Comparison of ENCODE assay signal across 13 cellular contexts in the genomic region with DNA sequence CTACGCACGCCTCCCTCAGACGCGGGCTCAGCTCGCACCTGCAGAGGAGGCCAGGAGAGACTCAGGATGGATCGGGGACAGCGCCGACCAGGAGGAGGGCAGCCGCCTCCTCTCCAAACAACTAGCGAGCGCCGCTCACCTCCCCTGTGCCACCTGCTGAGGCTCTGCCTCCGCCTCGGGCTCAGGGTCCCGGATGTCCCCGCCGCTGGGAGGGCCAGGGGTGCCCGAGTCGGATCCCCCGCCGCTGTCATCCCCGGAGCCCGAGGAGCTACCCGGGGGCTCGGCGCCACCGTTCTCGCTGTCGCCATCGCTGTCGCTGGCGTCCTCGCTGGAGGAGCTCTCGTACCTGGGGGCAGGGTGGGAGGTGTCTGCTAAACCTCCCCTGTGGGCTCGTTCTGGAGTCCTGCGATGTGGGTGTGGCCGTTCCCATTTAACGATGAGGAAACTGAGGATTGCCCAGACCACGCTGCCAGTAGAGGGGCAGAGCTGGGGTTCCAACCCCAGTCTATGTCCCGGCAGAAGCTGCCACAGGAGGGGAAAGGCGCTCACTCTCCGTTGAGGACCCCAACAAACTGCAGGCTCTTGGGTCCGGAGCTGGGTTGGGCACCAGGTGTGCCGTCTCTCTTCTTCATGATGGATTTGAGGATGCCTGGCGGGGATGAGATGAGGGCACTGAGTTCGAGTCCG. TPM values are rescaled to one million over a fixed set of nuclear protein-coding genes. Genes with fewer than 3 reads are reported as not detected.
DNase-seq lines count a peak whose midpoint lies in the region; ATAC-seq and TF ChIP-seq lines count a peak whose summit lies in the region.
"Had no signal": no experiment of that assay in that cellular context is flagged by ENCODE, and none has a peak within 500 bp of the region (broad histone marks: within the 10 kb centered on the region; RNA-seq: fewer than 3 reads in every experiment).

No MANE protein-coding gene starts in this region.

- no peaks in the 10 kb centered on the region for H3K79me2 ChIP-seq in GM23338 (replicated peaks; ENCODE audit: insufficient read depth)

- no peak overlapping the region for H3K27ac Mint-ChIP-seq in CD8-positive, alpha-beta T cell
- H3K27ac Mint-ChIP-seq in GM23338, result no peak overlapping the region
- no peak overlapping the region for H3K27ac Mint-ChIP-seq in activated T-cell treated with anti-CD3 and anti-CD28 coated beads, Interleukin-2, amount 50 U/mL, for 24 hours

- CTCF ChIA-PET in CD8-positive, alpha-beta T cell (lab: Charles Lee), result interaction anchor here (1.2 to 3.0 kb wide), 4 partner anchors 10 to 246 kb away, joined by 3 to 11 read pairs (median 6); no protein-coding TSS in a partner anchor

- H3K27me3 ChIP-seq in CD8-positive, alpha-beta T cell (ENCODE audit: insufficient read depth, low read length), result no peaks in the 10 kb centered on the region
- peaks cover 47% of the 10 kb centered on the region for H3K27me3 ChIP-seq in GM23338 (ENCODE audit: insufficient read depth)
- peaks cover 24% of the 10 kb centered on the region for H3K27me3 ChIP-seq in WERI-Rb-1 (ENCODE audit: insufficient read depth, low read depth, severe bottlenecking)

- H3K36me3 ChIP-seq in CD8-positive, alpha-beta T cell (ENCODE audit: insufficient read depth, low read length), result no peaks in the 10 kb centered on the region
- H3K36me3 ChIP-seq in GM23338 (ENCODE audit: insufficient read depth) (no peaks in the 10 kb centered on the region), WERI-Rb-1 (no peaks in the 10 kb centered on the region)
- H3K36me3 ChIP-seq: cardiac muscle cell had no signal

- H3K4me1 Mint-ChIP-seq in CD8-positive, alpha-beta T cell (ENCODE audit: low read depth), result peaks cover 4% of the 10 kb centered on the region
- peaks cover 10% of the 10 kb centered on the region for H3K4me1 Mint-ChIP-seq in GM23338
- peaks cover 10% of the 10 kb centered on the region for H3K4me1 Mint-ChIP-seq in activated T-cell treated with anti-CD3 and anti-CD28 coated beads, Interleukin-2, amount 50 U/mL, for 24 hours (ENCODE audit: low read depth)

- H3K27me3 Mint-ChIP-seq in CD8-positive, alpha-beta T cell (ENCODE audit: low read depth), result peaks cover 23% of the 10 kb centered on the region
- peaks cover 54% of the 10 kb centered on the region for H3K27me3 Mint-ChIP-seq in GM23338 (ENCODE audit: insufficient read depth, low read depth, poor library complexity)
- peaks cover 39% of the 10 kb centered on the region for H3K27me3 Mint-ChIP-seq in activated T-cell treated with anti-CD3 and anti-CD28 coated beads, Interleukin-2, amount 50 U/mL, for 24 hours

- no peak for DNase-seq in CD8-positive, alpha-beta T cell
- DNase-seq in GM23338 (ENCODE audit: low spot score) (peak; percentile 75), WERI-Rb-1 (no peak), left kidney (ENCODE audit: low read depth, low spot score) (peak; percentile 54)
- DNase-seq in stimulated activated CD4-positive, alpha-beta T cell treated with anti-CD3 and anti-CD28 coated beads, Interleukin-1b, Interleukin-23, amount 100 ng/mL, for 48 hours, result no peak
- no peak for DNase-seq in activated T-cell treated with anti-CD3 and anti-CD28 coated beads, Interleukin-2, amount 50 U/mL, for 24 hours
- DNase-seq: Karpas-422; NK-92 treated with Interleukin-12 subunit alpha and Interleukin-12 subunit beta, amount 100 ng/mL, for 24 hours; small intestine; T1000 had no signal

- H3K27ac ChIP-seq in CD8-positive, alpha-beta T cell (ENCODE audit: low read depth, low read length), result no peak overlapping the region
- no peak overlapping the region for H3K27ac ChIP-seq in GM23338 (ENCODE audit: low read depth)
- H3K27ac ChIP-seq in WERI-Rb-1, result no peak overlapping the region
- H3K27ac ChIP-seq: cardiac muscle cell had no signal

- no peaks in the 10 kb centered on the region for H3K9me3 Mint-ChIP-seq in CD8-positive, alpha-beta T cell
- no peaks in the 10 kb centered on the region for H3K9me3 Mint-ChIP-seq in GM23338
- no peaks in the 10 kb centered on the region for H3K9me3 Mint-ChIP-seq in activated T-cell treated with anti-CD3 and anti-CD28 coated beads, Interleukin-2, amount 50 U/mL, for 24 hours

- no peaks in the 10 kb centered on the region for H3K9me2 ChIP-seq in GM23338 (ENCODE audit: insufficient read depth)

- H3K4me3 ChIP-seq in CD8-positive, alpha-beta T cell (ENCODE audit: low read depth, low read length), result no peak overlapping the region
- peak overlapping the region; percentile 68 for H3K4me3 ChIP-seq in GM23338
- peak overlapping the region; percentile 38 for H3K4me3 ChIP-seq in WERI-Rb-1 (ENCODE audit: low read depth, low read length)

- peaks cover 10% of the 10 kb centered on the region for H3F3A ChIP-seq in GM23338 (replicated peaks; ENCODE audit: low read depth)

- no peak for TF ChIP-seq CTCF in CD8-positive, alpha-beta T cell (IDR thresholded peaks at IDR 0.05)
- TF ChIP-seq CTCF in GM23338 (conservative IDR thresholded peaks at IDR 0.05; ENCODE audit: low read depth in 2 of 2) (no peak), WERI-Rb-1 (IDR thresholded peaks at IDR 0.05; ENCODE audit: low read depth, low read length) (no peak)

- H3K36me3 Mint-ChIP-seq in CD8-positive, alpha-beta T cell, result no peaks in the 10 kb centered on the region
- no peaks in the 10 kb centered on the region for H3K36me3 Mint-ChIP-seq in GM23338 (ENCODE audit: low read depth)
- H3K36me3 Mint-ChIP-seq in activated T-cell treated with anti-CD3 and anti-CD28 coated beads, Interleukin-2, amount 50 U/mL, for 24 hours (ENCODE audit: low read depth), result no peaks in the 10 kb centered on the region

- no peak for ATAC-seq in CD8-positive, alpha-beta T cell
- peak; percentile 55 for ATAC-seq in GM23338
- ATAC-seq in HG03095 (IDR thresholded peaks at IDR 0.05; ENCODE audit: unreplicated experiment), result no peak
- no peak for ATAC-seq in GM19452 (IDR thresholded peaks at IDR 0.05; ENCODE audit: unreplicated experiment)

- H3K4me3 Mint-ChIP-seq in CD8-positive, alpha-beta T cell, result peak overlapping the region; percentile 42
- H3K4me3 Mint-ChIP-seq in GM23338, result peak overlapping the region; percentile 73
- H3K4me3 Mint-ChIP-seq in activated T-cell treated with anti-CD3 and anti-CD28 coated beads, Interleukin-2, amount 50 U/mL, for 24 hours, result no peak overlapping the region

- intact Hi-C loops in CD8-positive, alpha-beta T cell (cut with DNase I, micrococcal nuclease), result no loop called here

- peak overlapping the region; percentile 59 for H2AFZ ChIP-seq in GM23338

- H3K4me1 ChIP-seq in CD8-positive, alpha-beta T cell (ENCODE audit: insufficient read depth, low read length), result peaks cover 6% of the 10 kb centered on the region
- H3K4me1 ChIP-seq in GM23338 (ENCODE audit: insufficient read depth), result peaks cover 12% of the 10 kb centered on the region

- POLR2A ChIA-PET in CD8-positive, alpha-beta T cell (lab: Charles Lee), result no interaction called here

- H4K20me1 ChIP-seq in GM23338 (replicated peaks; ENCODE audit: insufficient read depth), result no peaks in the 10 kb centered on the region

- no peaks in the 10 kb centered on the region for H3K9me3 ChIP-seq in CD8-positive, alpha-beta T cell (ENCODE audit: low read length)
- H3K9me3 ChIP-seq in WERI-Rb-1 (ENCODE audit: severe bottlenecking), result no peaks in the 10 kb centered on the region

- H3K4me2 ChIP-seq in GM23338, result peak overlapping the region; percentile 91

TF ChIP-seq in GM23338, 12 proteins besides CTCF, POLR2A, EP300 and RAD21 (continues in another document):
- no peak for TF ChIP-seq EZH2phosphoT487 (IDR thresholded peaks at IDR 0.05; ENCODE audit: unreplicated experiment)
- TF ChIP-seq, protein P1, sequence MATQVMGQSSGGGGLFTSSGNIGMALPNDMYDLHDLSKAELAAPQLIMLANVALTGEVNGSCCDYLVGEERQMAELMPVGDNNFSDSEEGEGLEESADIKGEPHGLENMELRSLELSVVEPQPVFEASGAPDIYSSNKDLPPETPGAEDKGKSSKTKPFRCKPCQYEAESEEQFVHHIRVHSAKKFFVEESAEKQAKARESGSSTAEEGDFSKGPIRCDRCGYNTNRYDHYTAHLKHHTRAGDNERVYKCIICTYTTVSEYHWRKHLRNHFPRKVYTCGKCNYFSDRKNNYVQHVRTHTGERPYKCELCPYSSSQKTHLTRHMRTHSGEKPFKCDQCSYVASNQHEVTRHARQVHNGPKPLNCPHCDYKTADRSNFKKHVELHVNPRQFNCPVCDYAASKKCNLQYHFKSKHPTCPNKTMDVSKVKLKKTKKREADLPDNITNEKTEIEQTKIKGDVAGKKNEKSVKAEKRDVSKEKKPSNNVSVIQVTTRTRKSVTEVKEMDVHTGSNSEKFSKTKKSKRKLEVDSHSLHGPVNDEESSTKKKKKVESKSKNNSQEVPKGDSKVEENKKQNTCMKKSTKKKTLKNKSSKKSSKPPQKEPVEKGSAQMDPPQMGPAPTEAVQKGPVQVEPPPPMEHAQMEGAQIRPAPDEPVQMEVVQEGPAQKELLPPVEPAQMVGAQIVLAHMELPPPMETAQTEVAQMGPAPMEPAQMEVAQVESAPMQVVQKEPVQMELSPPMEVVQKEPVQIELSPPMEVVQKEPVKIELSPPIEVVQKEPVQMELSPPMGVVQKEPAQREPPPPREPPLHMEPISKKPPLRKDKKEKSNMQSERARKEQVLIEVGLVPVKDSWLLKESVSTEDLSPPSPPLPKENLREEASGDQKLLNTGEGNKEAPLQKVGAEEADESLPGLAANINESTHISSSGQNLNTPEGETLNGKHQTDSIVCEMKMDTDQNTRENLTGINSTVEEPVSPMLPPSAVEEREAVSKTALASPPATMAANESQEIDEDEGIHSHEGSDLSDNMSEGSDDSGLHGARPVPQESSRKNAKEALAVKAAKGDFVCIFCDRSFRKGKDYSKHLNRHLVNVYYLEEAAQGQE (IDR thresholded peaks at IDR 0.05; ENCODE audit: unreplicated experiment), result no peak
- TF ChIP-seq EZH2 (IDR thresholded peaks at IDR 0.05; ENCODE audit: low read depth, unreplicated experiment), result peak; percentile 50

RNA-seq across cellular contexts. Expression of a gene that starts 9.1 kb away (rescaled TPM):
- 1 to 10 TPM in 1 of 2 experiments, under 1 TPM in 1; 0.78 to 1.4 TPM for total RNA-seq in CD8-positive, alpha-beta T cell
- total RNA-seq in GM23338 (2014; rRNA removed; shearing (Covaris generic)), result 8.7 and 9.3 TPM in 2 replicates
- 2.0 and 2.2 TPM in 2 replicates for polyA plus RNA-seq in GM23338 (2016; fragmentation: Nextera tagmentation; extraction: Ambion mirVana)

RNA-seq across cellular contexts. Expression of a gene that starts 12.6 kb away (rescaled TPM):
- total RNA-seq in CD8-positive, alpha-beta T cell, result 1,000 to 10,000 TPM; 3,224 to 3,257 TPM
- total RNA-seq in GM23338 (2014; rRNA removed; shearing (Covaris generic)), result 151 and 174 TPM in 2 replicates
- 1,790 and 2,003 TPM in 2 replicates for polyA plus RNA-seq in GM23338 (2016; fragmentation: Nextera tagmentation; extraction: Ambion mirVana)

RNA-seq across cellular contexts. Expression of a gene that starts 12.7 kb away (rescaled TPM):
- total RNA-seq in CD8-positive, alpha-beta T cell, result 10 to 100 TPM; 19.8 to 28.9 TPM
- total RNA-seq in GM23338 (2014; rRNA removed; shearing (Covaris generic)), result 35.1 and 38.3 TPM in 2 replicates
- 344 and 364 TPM in 2 replicates for polyA plus RNA-seq in GM23338 (2016; fragmentation: Nextera tagmentation; extraction: Ambion mirVana)

RNA-seq across cellular contexts. Expression of a gene that starts 25.8 kb away (rescaled TPM):
- total RNA-seq in CD8-positive, alpha-beta T cell, result 10 to 100 TPM; 15.7 to 19.1 TPM
- total RNA-seq in GM23338 (2014; rRNA removed; shearing (Covaris generic)), result 84.9 and 124 TPM in 2 replicates
- polyA plus RNA-seq in GM23338 (2016; fragmentation: Nextera tagmentation; extraction: Ambion mirVana), result 87.0 and 90.0 TPM in 2 replicates

RNA-seq across cellular contexts. Expression of a gene that starts 30.0 kb away (rescaled TPM):
- not detected for total RNA-seq in CD8-positive, alpha-beta T cell
- total RNA-seq in GM23338 (2014; rRNA removed; shearing (Covaris generic)), result 1.4 and 2.2 TPM in 2 replicates
- 1.9 and 2.1 TPM in 2 replicates for polyA plus RNA-seq in GM23338 (2016; fragmentation: Nextera tagmentation; extraction: Ambion mirVana)

Comparison
In these comparisons a context has a peak if more than half of its experiments do, and no peak if none do; other contexts are left out.
1. DNase-seq: peak in GM23338 (single experiment) and left kidney (single experiment); none in CD8-positive, alpha-beta T cell (0 of 7), WERI-Rb-1 (single experiment), stimulated activated CD4-positive, alpha-beta T cell treated with anti-CD3 and anti-CD28 coated beads, Interleukin-1b, Interleukin-23, amount 100 ng/mL, for 48 hours (single experiment) and activated T-cell treated with anti-CD3 and anti-CD28 coated beads, Interleukin-2, amount 50 U/mL, for 24 hours (single experiment).
2. RNA of a gene that starts 12.6 kb away (total RNA-seq): 3,224 to 3,257 TPM in CD8-positive, alpha-beta T cell; 151 to 174 TPM in GM23338; every median in the first group is over 10 times any median in the second.